13 cellular contexts compared by ENCODE assay signal in the genomic region with DNA sequence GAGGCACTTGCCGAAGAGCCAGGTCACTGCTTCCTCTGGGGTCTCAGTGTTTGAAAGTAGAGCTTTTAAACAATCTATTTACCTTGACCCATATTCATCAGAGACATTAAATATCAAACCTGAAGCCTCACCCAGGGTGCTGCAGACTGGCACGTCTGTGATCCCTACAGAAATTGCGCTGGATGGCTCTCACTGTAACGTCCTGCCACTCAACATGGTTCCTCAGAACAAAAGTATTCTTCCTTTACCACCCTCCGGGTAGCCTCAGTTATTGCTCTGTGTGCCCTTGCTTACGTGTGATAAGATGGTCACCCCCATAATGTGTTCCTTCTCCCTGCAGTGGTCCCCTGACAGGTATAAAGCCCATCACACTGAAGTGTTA.
DNase-seq lines count a peak whose midpoint lies in the region; ATAC-seq, FAIRE-seq and TF ChIP-seq lines count a peak whose summit lies in the region.
"Had no signal": no experiment of that assay in that cellular context is flagged by ENCODE, and none has a peak within 500 bp of the region (broad histone marks: within the 10 kb centered on the region; RNA-seq: fewer than 3 reads in every experiment).

No MANE protein-coding gene starts in this region.

- H3K79me2 ChIP-seq in osteoblast (ENCODE audit: insufficient read depth, low read length), result no peaks in the 10 kb centered on the region

- no peak for FAIRE-seq in D721Med (lab: Jason Lieb, UNC)
- FAIRE-seq: endometrium had no signal

- peak overlapping the region in 1 of 11 experiments; percentile 24; a peak in 1 of 22 replicates for H3K9ac ChIP-seq in BLaER1 treated with 17β-estradiol and CSF1 and Interleukin-3, amounts not matched to agents 10 nM and 100 nM
- H3K9ac ChIP-seq: neural progenitor cell had no signal

- peak overlapping the region in 8 of 11 experiments; percentile 1 to 57 (median 39); a peak in 15 of 22 replicates for H3K4me2 ChIP-seq in BLaER1 treated with 17β-estradiol and CSF1 and Interleukin-3, amounts not matched to agents 10 nM and 100 nM
- no peak overlapping the region for H3K4me2 ChIP-seq in osteoblast (ENCODE audit: insufficient read depth, low read length)
- H3K4me2 ChIP-seq: neural progenitor cell had no signal

- peak overlapping the region in 2 of 11 experiments; percentile 0 to 31; a peak in 1 of 22 replicates for H3K27ac ChIP-seq in BLaER1 treated with 17β-estradiol and CSF1 and Interleukin-3, amounts not matched to agents 10 nM and 100 nM
- peak overlapping the region; percentile 42 for H3K27ac ChIP-seq in osteoblast (ENCODE audit: low read depth, low read length)
- H3K27ac ChIP-seq: neural progenitor cell, RWPE1 had no signal

- H3K4me1 ChIP-seq in BLaER1 treated with 17β-estradiol and CSF1 and Interleukin-3, amounts not matched to agents 10 nM and 100 nM, result peaks cover 0 to 29% (median 18%) of the 10 kb centered on the region in 10 experiments; a peak in 17 of 20 replicates
- H3K4me1 ChIP-seq in osteoblast (ENCODE audit: insufficient read depth, low read length), result peaks cover 16% of the 10 kb centered on the region

- H3K27me3 Mint-ChIP-seq in activated T-helper 17 cell treated with anti-CD3 and anti-CD28 coated beads, Interleukin-2, amount 50 U/mL, for 72 hours, result no peaks in the 10 kb centered on the region

- ATAC-seq in HG02642 (IDR thresholded peaks at IDR 0.05; ENCODE audit: poor library complexity, unreplicated experiment) (peak; percentile 31), GM19395 (IDR thresholded peaks at IDR 0.05; ENCODE audit: unreplicated experiment) (no peak)
- no peak for ATAC-seq in activated T-helper 17 cell treated with anti-CD3 and anti-CD28 coated beads, Interleukin-2, amount 50 U/mL, for 72 hours (replicated peaks)

- DNase-seq in osteoblast (ENCODE audit: insufficient read length, low spot score, missing footprints) (no peak), superior temporal gyrus (ENCODE audit: extremely low spot score) (no peak), LoVo (ENCODE audit: low spot score) (no peak), D721Med (ENCODE audit: insufficient read length, low spot score) (no peak)
- DNase-seq: stimulated activated CD8-positive, alpha-beta memory T cell treated with anti-CD3 and anti-CD28 coated beads, Interleukin-4, amount 100 ng/mL, for 48 hours had no signal

- no peaks in the 10 kb centered on the region for H3K36me3 Mint-ChIP-seq in activated T-helper 17 cell treated with anti-CD3 and anti-CD28 coated beads, Interleukin-2, amount 50 U/mL, for 72 hours (ENCODE audit: low read depth)
- H3K36me3 Mint-ChIP-seq: neural progenitor cell had no signal

- no peak for TF ChIP-seq CTCF in osteoblast (IDR thresholded peaks at IDR 0.05; ENCODE audit: extremely low read depth, low read depth, low read length)
- TF ChIP-seq CTCF in D721Med (IDR thresholded peaks at IDR 0.05; ENCODE audit: insufficient read depth, missing control alignments), result no peak

- H3K9me3 Mint-ChIP-seq in activated T-helper 17 cell treated with anti-CD3 and anti-CD28 coated beads, Interleukin-2, amount 50 U/mL, for 72 hours, result no peaks in the 10 kb centered on the region

- peak overlapping the region; percentile 21 for H2AFZ ChIP-seq in osteoblast (ENCODE audit: low read length)
- H2AFZ ChIP-seq: neural progenitor cell had no signal

- no peak overlapping the region for H3K4me3 ChIP-seq in BLaER1 treated with 17β-estradiol and CSF1 and Interleukin-3, amounts not matched to agents 10 nM and 100 nM
- no peak overlapping the region for H3K4me3 ChIP-seq in osteoblast (ENCODE audit: insufficient read depth, low read length)
- H3K4me3 ChIP-seq: neural progenitor cell had no signal

- peaks cover 28% of the 10 kb centered on the region for H3K4me1 Mint-ChIP-seq in activated T-helper 17 cell treated with anti-CD3 and anti-CD28 coated beads, Interleukin-2, amount 50 U/mL, for 72 hours

- H3K4me3 Mint-ChIP-seq in activated T-helper 17 cell treated with anti-CD3 and anti-CD28 coated beads, Interleukin-2, amount 50 U/mL, for 72 hours, result peak overlapping the region; percentile 48
- H3K4me3 Mint-ChIP-seq: neural progenitor cell had no signal

- H4K20me1 ChIP-seq in BLaER1 treated with 17β-estradiol and CSF1 and Interleukin-3, amounts not matched to agents 10 nM and 100 nM, result no peaks in the 10 kb centered on the region
- no peaks in the 10 kb centered on the region for H4K20me1 ChIP-seq in osteoblast (ENCODE audit: insufficient read depth, low read length)

- no peaks in the 10 kb centered on the region for H3K27me3 ChIP-seq in BLaER1 treated with 17β-estradiol and CSF1 and Interleukin-3, amounts not matched to agents 10 nM and 100 nM
- no peaks in the 10 kb centered on the region for H3K27me3 ChIP-seq in osteoblast (ENCODE audit: insufficient read depth, low read length)
- H3K27me3 ChIP-seq: brain microvascular endothelial cell, neural progenitor cell had no signal

- H3K36me3 ChIP-seq in BLaER1 treated with 17β-estradiol and CSF1 and Interleukin-3, amounts not matched to agents 10 nM and 100 nM, result no peaks in the 10 kb centered on the region
- H3K36me3 ChIP-seq in osteoblast (ENCODE audit: insufficient read depth, low read length), result no peaks in the 10 kb centered on the region
- H3K36me3 ChIP-seq: brain microvascular endothelial cell, neural progenitor cell had no signal

- H3K9me3 ChIP-seq in BLaER1 treated with 17β-estradiol and CSF1 and Interleukin-3, amounts not matched to agents 10 nM and 100 nM (replicated peaks in 1 of 11), result peaks cover 0 to 9% (median 1%) of the 10 kb centered on the region in 11 experiments; a peak in 10 of 22 replicates
- H3K9me3 ChIP-seq in osteoblast (ENCODE audit: low read depth, low read length), result no peaks in the 10 kb centered on the region

- peak overlapping the region; percentile 83 for H3K27ac Mint-ChIP-seq in activated T-helper 17 cell treated with anti-CD3 and anti-CD28 coated beads, Interleukin-2, amount 50 U/mL, for 72 hours
- H3K27ac Mint-ChIP-seq: neural progenitor cell had no signal
